10 cellular contexts compared by ENCODE assay signal in the genomic region with DNA sequence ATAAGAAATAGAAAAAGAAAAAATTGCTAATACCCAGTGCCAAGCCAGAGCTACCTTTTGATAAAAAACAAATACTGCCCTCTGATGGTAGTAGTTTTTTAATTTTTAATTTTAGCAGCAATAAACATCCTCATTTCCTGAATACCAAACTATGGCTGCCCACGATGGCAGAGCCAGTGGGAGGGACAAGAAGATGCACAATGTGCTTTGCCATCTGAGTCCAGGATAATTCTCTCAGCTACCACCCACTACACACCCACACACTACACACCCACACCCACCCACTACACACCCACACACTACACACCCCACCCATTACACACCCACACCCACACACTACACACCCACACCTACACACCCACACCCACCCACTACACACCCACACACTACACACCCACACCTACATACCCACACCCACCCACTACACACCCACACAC. TPM values are rescaled to one million over a fixed set of nuclear protein-coding genes. Genes with fewer than 3 reads are reported as not detected.
DNase-seq lines count a peak whose midpoint lies in the region; ATAC-seq and TF ChIP-seq lines count a peak whose summit lies in the region.
"Had no signal": no experiment of that assay in that cellular context is flagged by ENCODE, and none has a peak within 500 bp of the region (broad histone marks: within the 10 kb centered on the region; RNA-seq: fewer than 3 reads in every experiment).

No MANE protein-coding gene starts in this region.

- H3K36me3 ChIP-seq in adrenal gland (replicated peaks in 1 of 2) (no peaks in the 10 kb centered on the region), left ventricle myocardium inferior (no peaks in the 10 kb centered on the region)

- H3K4me1 ChIP-seq in adrenal gland (replicated peaks in 1 of 2): no peaks in the 10 kb centered on the region
- no peaks in the 10 kb centered on the region for H3K4me1 ChIP-seq in left ventricle myocardium inferior

- H3K9me3 ChIP-seq in adrenal gland (replicated peaks in 1 of 3): no peaks in the 10 kb centered on the region
- H3K9me3 ChIP-seq in left ventricle myocardium inferior (replicated peaks): no peaks in the 10 kb centered on the region

- TF ChIP-seq POLR2A in adrenal gland (IDR thresholded peaks at IDR 0.05): no peak

- peaks cover 3% of the 10 kb centered on the region for H3K27me3 ChIP-seq in adrenal gland
- peaks cover 9% of the 10 kb centered on the region for H3K27me3 ChIP-seq in left ventricle myocardium inferior (ENCODE audit: low read depth)

- TF ChIP-seq CTCF in adrenal gland (IDR thresholded peaks at IDR 0.05) (no peak), left ventricle myocardium inferior (IDR thresholded peaks at IDR 0.05; ENCODE audit: borderline replicate concordance) (no peak)

- WGBS in adrenal gland, 4 donors: 0% methylated on average over 1 of the region's 1 CpG

- ATAC-seq in GM18511 (IDR thresholded peaks at IDR 0.05; ENCODE audit: unreplicated experiment): no peak

- DNase-seq in A172 (ENCODE audit: low spot score) (peak; percentile 21), ELR (ENCODE audit: low read depth) (peak; percentile 62), OCI-M1 (lab: John Stamatoyannopoulos, UW) (peak; percentile 49), cerebellum (ENCODE audit: low spot score) (peak; percentile 16), medulla oblongata (ENCODE audit: extremely low spot score) (no peak), adrenal gland (no peak), left ventricle myocardium inferior (no peak)
- DNase-seq: Right ventricle myocardium superior had no signal

- H3K4me3 ChIP-seq in adrenal gland: no peak overlapping the region
- H3K4me3 ChIP-seq in left ventricle myocardium inferior: no peak overlapping the region

- intact Hi-C loops in adrenal gland (cut with DNase I): loop anchor here in 1 of 2 donors (10.0 kb wide), 1 partner anchor 159 kb away; no protein-coding TSS in a partner anchor
- intact Hi-C loops in left ventricle myocardium inferior (cut with micrococcal nuclease): no loop called here

- no peak overlapping the region for H3K27ac ChIP-seq in adrenal gland
- no peak overlapping the region for H3K27ac ChIP-seq in left ventricle myocardium inferior (replicated peaks)

RNA-seq across cellular contexts. Expression of a gene that starts 17.8 kb away (rescaled TPM):
- total RNA-seq in A172 (2014; rRNA removed; shearing (Covaris generic)): 9.7 and 13.8 TPM in 2 replicates
- 8.0 TPM for total RNA-seq in cerebellum
- total RNA-seq in adrenal gland: 10 to 100 TPM in 1 of 8 donors, 1 to 10 TPM in 7; 1.2 to 11.5 (median 3.1) TPM
- 1 to 10 TPM in 2 of 3 donors, under 1 TPM in 1; 0.88 to 4.2 (median 2.1) TPM for polyA plus RNA-seq in adrenal gland
- total RNA-seq in left ventricle myocardium inferior: 1.5 TPM

RNA-seq across cellular contexts. Expression of a gene that starts 18.0 kb away (rescaled TPM):
- 66.8 and 70.2 TPM in 2 replicates for total RNA-seq in A172 (2014; rRNA removed; shearing (Covaris generic))
- total RNA-seq in cerebellum: 27.7 TPM
- total RNA-seq in adrenal gland: 10 to 100 TPM; 17.7 to 33.9 (median 26.1) TPM
- 10 to 100 TPM; 10.2 to 30.7 (median 10.8) TPM for polyA plus RNA-seq in adrenal gland
- 15.6 TPM for total RNA-seq in left ventricle myocardium inferior

RNA-seq across cellular contexts. Expression of a gene that starts 45.4 kb away (rescaled TPM):
- 46.0 and 54.0 TPM in 2 replicates for total RNA-seq in A172 (2014; rRNA removed; shearing (Covaris generic))
- total RNA-seq in cerebellum (38.3 TPM), adrenal gland (10 to 100 TPM; 22.1 to 62.0 (median 53.5) TPM), left ventricle myocardium inferior (45.7 TPM)
- 10 to 100 TPM; 15.3 to 43.5 (median 16.3) TPM for polyA plus RNA-seq in adrenal gland

RNA-seq across cellular contexts. Expression of a gene that starts 54.7 kb away (rescaled TPM):
- total RNA-seq in A172 (2014; rRNA removed; shearing (Covaris generic)): not detected in 2 replicates
- 1.9 TPM for total RNA-seq in cerebellum
- 1 to 10 TPM; 1.2 to 9.9 (median 8.3) TPM for total RNA-seq in adrenal gland
- 1 to 10 TPM; 1.2 to 6.8 (median 2.4) TPM for polyA plus RNA-seq in adrenal gland
- total RNA-seq in left ventricle myocardium inferior: 2.4 TPM
- total RNA-seq: astrocyte had no signal

Comparison
In these comparisons a context has a peak if more than half of its experiments do, and no peak if none do; other contexts are left out.
1. DNase-seq: peak in A172 (single experiment), ELR (single experiment), OCI-M1 (single experiment) and cerebellum (single experiment); none in medulla oblongata (single experiment), adrenal gland (0 of 7) and left ventricle myocardium inferior (single experiment).